9 cellular contexts compared by ENCODE assay signal in the genomic region with DNA sequence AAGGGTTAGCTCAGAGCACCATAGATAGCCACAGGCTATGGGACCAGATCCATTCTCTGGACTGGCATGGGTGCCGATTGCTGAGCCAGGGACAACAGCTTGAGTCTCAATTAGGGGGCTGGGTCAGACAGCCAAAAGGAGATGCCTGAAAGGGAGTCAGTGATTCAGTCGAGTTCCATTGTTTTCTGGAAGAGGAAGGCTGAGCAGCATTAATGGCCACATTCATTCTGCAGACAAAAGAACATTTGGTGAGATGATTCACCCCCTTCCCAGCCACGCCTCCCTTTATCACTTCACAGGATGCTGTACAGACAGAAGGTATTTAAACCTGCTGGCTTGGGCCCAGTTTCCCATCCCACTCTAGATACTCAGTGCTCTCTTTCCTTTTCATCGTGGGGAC.
DNase-seq lines count a peak whose midpoint lies in the region; ATAC-seq and TF ChIP-seq lines count a peak whose summit lies in the region.
"Had no signal": no experiment of that assay in that cellular context is flagged by ENCODE, and none has a peak within 500 bp of the region (broad histone marks: within the 10 kb centered on the region; RNA-seq: fewer than 3 reads in every experiment).

No MANE protein-coding gene starts in this region.

- H4K20me1 ChIP-seq in PC-9 (ENCODE audit: insufficient read depth) = no peaks in the 10 kb centered on the region

- POLR2A ChIA-PET in PC-9 (lab: Charles Lee; ENCODE audit: unreplicated experiment) = no interaction called here

- no peak overlapping the region for H3K23ac ChIP-seq in trophoblast cell (ENCODE audit: low read length)

- H3K27ac ChIP-seq in PC-9 (peak overlapping the region; percentile 82), foreskin keratinocyte (peak overlapping the region; percentile 98), trophoblast cell (ENCODE audit: low read depth, low read length) (peak overlapping the region; percentile 41)
- H3K27ac ChIP-seq: psoas muscle had no signal

- H2AFZ ChIP-seq in PC-9 (no peak overlapping the region), trophoblast cell (ENCODE audit: insufficient read depth, low read length, poor library complexity) (no peak overlapping the region)

- no peak overlapping the region for H3K27ac Mint-ChIP-seq in activated naive CD8-positive, alpha-beta T cell treated with anti-CD3 and anti-CD28 coated beads, Interleukin-2, amount 50 U/mL, for 24 hours

- H4K91ac ChIP-seq in trophoblast cell (ENCODE audit: low read depth, low read length) = no peak overlapping the region

- H3K79me1 ChIP-seq in trophoblast cell (ENCODE audit: low read length) = peaks cover 3% of the 10 kb centered on the region

- peak; percentile 97 for ATAC-seq in foreskin keratinocyte
- ATAC-seq in activated naive CD8-positive, alpha-beta T cell treated with anti-CD3 and anti-CD28 coated beads, Interleukin-2, amount 50 U/mL, for 24 hours = no peak
- no peak for ATAC-seq in HG03442 (IDR thresholded peaks at IDR 0.05; ENCODE audit: unreplicated experiment)
- ATAC-seq in HG02759 (IDR thresholded peaks at IDR 0.05; ENCODE audit: unreplicated experiment) = no peak

- peaks cover 7% of the 10 kb centered on the region for H3K27me3 Mint-ChIP-seq in activated naive CD8-positive, alpha-beta T cell treated with anti-CD3 and anti-CD28 coated beads, Interleukin-2, amount 50 U/mL, for 24 hours

- no peak overlapping the region for H4K12ac ChIP-seq in trophoblast cell (ENCODE audit: low read depth, low read length)

- no CpG with 5 or more reads among the region's 4 CpGs for WGBS in trophoblast cell (ENCODE audit: extremely low coverage, insufficient coverage, insufficient read length)

- intact Hi-C loops in PC-9 (cut with micrococcal nuclease; ENCODE audit: unreplicated experiment) = loop anchor here (10.0 kb wide), 1 partner anchor 146 kb away; no protein-coding TSS in a partner anchor

- H3F3A ChIP-seq in PC-9 (ENCODE audit: insufficient read depth, low read depth) = peaks cover 15% of the 10 kb centered on the region

- H3K4me1 ChIP-seq in PC-9 (replicated peaks; ENCODE audit: insufficient read depth) = peaks cover 18% of the 10 kb centered on the region
- peaks cover 26% of the 10 kb centered on the region for H3K4me1 ChIP-seq in foreskin keratinocyte
- peaks cover 4 to 14% of the 10 kb centered on the region in 2 experiments for H3K4me1 ChIP-seq in trophoblast cell (ENCODE audit: control insufficient read depth in 1 of 2, insufficient read depth in 2 of 2, low read length in 2 of 2)
- H3K4me1 ChIP-seq: psoas muscle had no signal

- no peaks in the 10 kb centered on the region for H3K36me3 ChIP-seq in PC-9 (ENCODE audit: low read depth)
- H3K36me3 ChIP-seq in trophoblast cell (ENCODE audit: control insufficient read depth in 1 of 2, insufficient read depth in 2 of 2, low read length in 2 of 2) = no peaks in the 10 kb centered on the region

- peak; percentile 96 for DNase-seq in Daoy (ENCODE audit: low read depth)
- DNase-seq in PC-9 = peak; percentile 59 to 70
- DNase-seq in foreskin keratinocyte = peak; percentile 98
- peak; percentile 77 to 78 for DNase-seq in trophoblast cell
- DNase-seq in activated naive CD8-positive, alpha-beta T cell treated with anti-CD3 and anti-CD28 coated beads, Interleukin-2, amount 50 U/mL, for 24 hours = no peak
- no peak for DNase-seq in effector CD8-positive, alpha-beta T cell (lab: John Stamatoyannopoulos, UW)
- DNase-seq: psoas muscle had no signal

- H3K4me1 Mint-ChIP-seq in activated naive CD8-positive, alpha-beta T cell treated with anti-CD3 and anti-CD28 coated beads, Interleukin-2, amount 50 U/mL, for 24 hours = no peaks in the 10 kb centered on the region

- no peak overlapping the region for H3K4ac ChIP-seq in trophoblast cell (ENCODE audit: low read depth, low read length)

- H3K9me3 Mint-ChIP-seq in activated naive CD8-positive, alpha-beta T cell treated with anti-CD3 and anti-CD28 coated beads, Interleukin-2, amount 50 U/mL, for 24 hours = no peaks in the 10 kb centered on the region

- H3K9me3 ChIP-seq in PC-9 (ENCODE audit: insufficient read depth, low read depth) (0 out of 2 replicates have a peak, but pooled peaks cover 4% of the 10 kb centered on the region), trophoblast cell (ENCODE audit: insufficient read depth, low read depth, low read length) (peaks cover 3% of the 10 kb centered on the region)
- H3K9me3 ChIP-seq: psoas muscle had no signal

- TF ChIP-seq CTCF in PC-9 (conservative IDR thresholded peaks at IDR 0.05) (no peak), foreskin keratinocyte (conservative IDR thresholded peaks at IDR 0.05) (no peak)

- peak overlapping the region; percentile 32 for H2BK5ac ChIP-seq in trophoblast cell (ENCODE audit: low read depth, low read length, poor library complexity)

- H2BK120ac ChIP-seq in trophoblast cell (ENCODE audit: insufficient read depth, low read length, poor library complexity) = peak overlapping the region; percentile 74

- no peaks in the 10 kb centered on the region for H3K27me3 ChIP-seq in PC-9 (ENCODE audit: insufficient read depth, low read depth)
- H3K27me3 ChIP-seq in foreskin keratinocyte = no peaks in the 10 kb centered on the region
- H3K27me3 ChIP-seq in trophoblast cell (ENCODE audit: insufficient read depth, low read length) = no peaks in the 10 kb centered on the region

- no peaks in the 10 kb centered on the region for H3K9me2 ChIP-seq in PC-9 (ENCODE audit: insufficient read depth)

- no peak overlapping the region for H3K9ac ChIP-seq in trophoblast cell (ENCODE audit: low read length)

- CTCF ChIA-PET in PC-9 (lab: Charles Lee) = interaction anchor here (0.5 kb wide), 1 partner anchor 343 kb away, joined by 4 read pairs; no protein-coding TSS in a partner anchor

- H3K36me3 Mint-ChIP-seq in activated naive CD8-positive, alpha-beta T cell treated with anti-CD3 and anti-CD28 coated beads, Interleukin-2, amount 50 U/mL, for 24 hours (ENCODE audit: low read depth) = no peaks in the 10 kb centered on the region

- H3K79me2 ChIP-seq in PC-9 (ENCODE audit: low read depth) (no peaks in the 10 kb centered on the region), trophoblast cell (ENCODE audit: control insufficient read depth, insufficient read depth, low read length, poor library complexity) (no peaks in the 10 kb centered on the region)

- H3K4me3 ChIP-seq in PC-9 = no peak overlapping the region
- H3K4me3 ChIP-seq in trophoblast cell (ENCODE audit: low read depth, low read length) = no peak overlapping the region
- H3K4me3 ChIP-seq: psoas muscle had no signal

- H3K4me3 Mint-ChIP-seq in activated naive CD8-positive, alpha-beta T cell treated with anti-CD3 and anti-CD28 coated beads, Interleukin-2, amount 50 U/mL, for 24 hours = no peak overlapping the region

- H3K4me2 ChIP-seq in PC-9 = peak overlapping the region; percentile 41; the same call in 1 of the 2 replicates
- no peak overlapping the region for H3K4me2 ChIP-seq in trophoblast cell (ENCODE audit: low read length)

- H4K8ac ChIP-seq in trophoblast cell (ENCODE audit: low read depth, low read length) = no peak overlapping the region

- BruUV-seq in PC-9 (replicated peaks; lab: Mats Ljungman, UMichigan) = no TSS peak

- peak overlapping the region; percentile 46 for H2BK12ac ChIP-seq in trophoblast cell (ENCODE audit: low read length)

- no peak overlapping the region for H2AK5ac ChIP-seq in trophoblast cell (ENCODE audit: low read length)

- no peak overlapping the region for H3K14ac ChIP-seq in trophoblast cell (ENCODE audit: low read length)

- no peak overlapping the region for H3K18ac ChIP-seq in trophoblast cell (ENCODE audit: low read length)

Comparison
In these comparisons a context has a peak if more than half of its experiments do, and no peak if none do; other contexts are left out.
1. DNase-seq: peak in Daoy (single experiment), PC-9 (2 of 2), foreskin keratinocyte (2 of 2) and trophoblast cell (2 of 2); none in activated naive CD8-positive, alpha-beta T cell treated with anti-CD3 and anti-CD28 coated beads, Interleukin-2, amount 50 U/mL, for 24 hours (single experiment) and effector CD8-positive, alpha-beta T cell (single experiment).
2. H3K27ac ChIP-seq: peak in every context shown above with its lines; median percentile 98 in foreskin keratinocyte; 82 in PC-9; 41 in trophoblast cell.